9 cellular contexts compared by ENCODE assay signal in the genomic region with DNA sequence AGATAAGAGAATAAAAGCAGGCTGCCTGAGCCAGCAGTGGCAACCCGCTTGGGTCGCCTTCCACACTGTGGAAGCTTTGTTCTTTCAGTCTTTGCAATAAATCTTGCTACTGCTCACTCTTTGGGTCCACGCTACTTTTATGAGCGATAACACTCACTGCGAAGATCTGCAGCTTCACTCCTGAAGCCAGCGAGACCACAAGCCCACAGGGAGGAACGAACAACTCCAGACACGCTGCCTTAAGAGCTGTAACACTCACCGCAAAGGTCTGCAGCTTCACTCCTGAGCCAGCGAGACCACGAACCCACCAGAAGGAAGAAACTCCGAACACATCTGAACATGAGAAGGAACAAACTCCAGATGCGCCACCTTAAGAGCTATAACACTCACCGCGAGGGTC. TPM values are rescaled to one million over a fixed set of nuclear protein-coding genes. Genes with fewer than 3 reads are reported as not detected.
DNase-seq lines count a peak whose midpoint lies in the region; ATAC-seq lines count a peak whose summit lies in the region.
"Not testable (repeated sequence)": the region's sequence is repeated elsewhere in the genome, so short reads cannot be mapped to it uniquely, and the experiment has no call there.
"Had no signal": no experiment of that assay in that cellular context is flagged by ENCODE, and none has a peak within 500 bp of the region (broad histone marks: within the 10 kb centered on the region; RNA-seq: fewer than 3 reads in every experiment).

No MANE protein-coding gene starts in this region.

- not testable (repeated sequence) for H3K27me3 Mint-ChIP-seq in T-helper 2 cell treated with Interferon-gamma antibody and Interleukin-4, amounts not matched to agents 5 μg/mL and 100 μg/mL, for 36 hours (ENCODE audit: low read depth); immature natural killer cell (ENCODE audit: low read depth in 3 of 3); natural killer cell treated with Interleukin-12 subunit alpha and Interleukin-12 subunit beta and Interleukin-15 and Interleukin-18, amount 100 ng/mL, for 72 hours
- peaks cover 14% of the 10 kb centered on the region for H3K27me3 Mint-ChIP-seq in activated T-cell treated with anti-CD3 and anti-CD28 coated beads, Interleukin-2, amount 50 U/mL, for 24 hours
- H3K27me3 Mint-ChIP-seq in activated naive CD8-positive, alpha-beta T cell treated with anti-CD3 and anti-CD28 coated beads, Interleukin-2, amount 10 ng/mL, durations not matched to agents 7 days and 5 days: peaks cover 13% of the 10 kb centered on the region

- not testable (repeated sequence) for H3K4me1 Mint-ChIP-seq in T-helper 2 cell treated with Interferon-gamma antibody and Interleukin-4, amounts not matched to agents 5 μg/mL and 100 μg/mL, for 36 hours (ENCODE audit: low read depth); activated T-cell treated with anti-CD3 and anti-CD28 coated beads, Interleukin-2, amount 50 U/mL, for 24 hours (ENCODE audit: low read depth); activated naive CD8-positive, alpha-beta T cell treated with anti-CD3 and anti-CD28 coated beads, Interleukin-2, amount 10 ng/mL, durations not matched to agents 7 days and 5 days; immature natural killer cell; natural killer cell treated with Interleukin-12 subunit alpha and Interleukin-12 subunit beta and Interleukin-15 and Interleukin-18, amount 100 ng/mL, for 72 hours (ENCODE audit: low read depth in 2 of 2)

- peak overlapping the region; percentile 3 for H3K4me3 Mint-ChIP-seq in T-helper 2 cell treated with Interferon-gamma antibody and Interleukin-4, amounts not matched to agents 5 μg/mL and 100 μg/mL, for 36 hours
- peak overlapping the region; percentile 1 for H3K4me3 Mint-ChIP-seq in activated T-cell treated with anti-CD3 and anti-CD28 coated beads, Interleukin-2, amount 50 U/mL, for 24 hours
- H3K4me3 Mint-ChIP-seq in activated naive CD8-positive, alpha-beta T cell treated with anti-CD3 and anti-CD28 coated beads, Interleukin-2, amount 10 ng/mL, durations not matched to agents 7 days and 5 days: peak overlapping the region; percentile 55
- peak overlapping the region; percentile 24 to 77 (median 70) for H3K4me3 Mint-ChIP-seq in immature natural killer cell
- peak overlapping the region; percentile 67 for H3K4me3 Mint-ChIP-seq in natural killer cell treated with Interleukin-12 subunit alpha and Interleukin-12 subunit beta and Interleukin-15 and Interleukin-18, amount 100 ng/mL, for 72 hours

- not testable (repeated sequence) for H3K9me3 Mint-ChIP-seq in T-helper 2 cell treated with Interferon-gamma antibody and Interleukin-4, amounts not matched to agents 5 μg/mL and 100 μg/mL, for 36 hours; activated T-cell treated with anti-CD3 and anti-CD28 coated beads, Interleukin-2, amount 50 U/mL, for 24 hours; activated naive CD8-positive, alpha-beta T cell treated with anti-CD3 and anti-CD28 coated beads, Interleukin-2, amount 10 ng/mL, durations not matched to agents 7 days and 5 days; immature natural killer cell; natural killer cell treated with Interleukin-12 subunit alpha and Interleukin-12 subunit beta and Interleukin-15 and Interleukin-18, amount 100 ng/mL, for 72 hours

- not testable (repeated sequence) for H3K36me3 Mint-ChIP-seq in T-helper 2 cell treated with Interferon-gamma antibody and Interleukin-4, amounts not matched to agents 5 μg/mL and 100 μg/mL, for 36 hours (ENCODE audit: low read depth); activated T-cell treated with anti-CD3 and anti-CD28 coated beads, Interleukin-2, amount 50 U/mL, for 24 hours (ENCODE audit: low read depth); activated naive CD8-positive, alpha-beta T cell treated with anti-CD3 and anti-CD28 coated beads, Interleukin-2, amount 10 ng/mL, durations not matched to agents 7 days and 5 days; immature natural killer cell; natural killer cell treated with Interleukin-12 subunit alpha and Interleukin-12 subunit beta and Interleukin-15 and Interleukin-18, amount 100 ng/mL, for 72 hours

- not testable (repeated sequence) for ATAC-seq in activated naive CD8-positive, alpha-beta T cell treated with anti-CD3 and anti-CD28 coated beads, Interleukin-2, amount 10 ng/mL, durations not matched to agents 7 days and 5 days (ENCODE audit: low read depth); natural killer cell treated with Interleukin-12 subunit alpha and Interleukin-12 subunit beta and Interleukin-15 and Interleukin-18, amount 100 ng/mL, for 72 hours

- POLR2A ChIA-PET in activated naive CD8-positive, alpha-beta T cell treated with anti-CD3 and anti-CD28 coated beads, Interleukin-2, amount 10 ng/mL, durations not matched to agents 7 days and 5 days (lab: Charles Lee): not testable (repeated sequence)

- peak; percentile 18 for DNase-seq in MV-4-11 (lab: John Stamatoyannopoulos, UW)
- DNase-seq in T-helper 2 cell treated with Interferon-gamma antibody and Interleukin-4, amounts not matched to agents 5 μg/mL and 100 μg/mL, for 36 hours (ENCODE audit: low spot score); activated T-cell treated with anti-CD3 and anti-CD28 coated beads, Interleukin-2, amount 50 U/mL, for 24 hours; activated naive CD8-positive, alpha-beta T cell treated with anti-CD3 and anti-CD28 coated beads, Interleukin-2, amount 10 ng/mL, durations not matched to agents 7 days and 5 days; immature natural killer cell; natural killer cell treated with Interleukin-12 subunit alpha and Interleukin-12 subunit beta and Interleukin-15 and Interleukin-18, amount 100 ng/mL, for 72 hours (ENCODE audit: low spot score): not testable (repeated sequence)

- H3K27ac Mint-ChIP-seq in T-helper 2 cell treated with Interferon-gamma antibody and Interleukin-4, amounts not matched to agents 5 μg/mL and 100 μg/mL, for 36 hours; activated T-cell treated with anti-CD3 and anti-CD28 coated beads, Interleukin-2, amount 50 U/mL, for 24 hours; activated naive CD8-positive, alpha-beta T cell treated with anti-CD3 and anti-CD28 coated beads, Interleukin-2, amount 10 ng/mL, durations not matched to agents 7 days and 5 days; immature natural killer cell; natural killer cell treated with Interleukin-12 subunit alpha and Interleukin-12 subunit beta and Interleukin-15 and Interleukin-18, amount 100 ng/mL, for 72 hours: not testable (repeated sequence)

RNA-seq across cellular contexts. Expression of a gene that starts 7.5 kb away (rescaled TPM):
- not detected for total RNA-seq in activated naive CD8-positive, alpha-beta T cell treated with anti-CD3 and anti-CD28 coated beads, Interleukin-2, amount 10 ng/mL, durations not matched to agents 7 days and 5 days
- polyA plus RNA-seq in immature natural killer cell: 1 to 10 TPM in 2 of 3 donors, not detected in 1; 1.2 to 4.7 TPM
- total RNA-seq in natural killer cell treated with Interleukin-12 subunit alpha and Interleukin-12 subunit beta and Interleukin-15 and Interleukin-18, amount 100 ng/mL, for 72 hours: not detected
- total RNA-seq: A673; CD4-positive, CD25-positive, alpha-beta regulatory T cell; CD8-positive, alpha-beta T cell had no signal
- polyA plus RNA-seq: CD4-positive, CD25-positive, alpha-beta regulatory T cell had no signal

Comparison
In these comparisons a context has a peak if more than half of its experiments do, and no peak if none do; other contexts are left out.
1. H3K4me3 Mint-ChIP-seq: peak in every context shown above with its lines; median percentile 70 in immature natural killer cell; 67 in natural killer cell treated with Interleukin-12 subunit alpha and Interleukin-12 subunit beta and Interleukin-15 and Interleukin-18, amount 100 ng/mL, for 72 hours; 55 in activated naive CD8-positive, alpha-beta T cell treated with anti-CD3 and anti-CD28 coated beads, Interleukin-2, amount 10 ng/mL, durations not matched to agents 7 days and 5 days; 3 in T-helper 2 cell treated with Interferon-gamma antibody and Interleukin-4, amounts not matched to agents 5 μg/mL and 100 μg/mL, for 36 hours; 1 in activated T-cell treated with anti-CD3 and anti-CD28 coated beads, Interleukin-2, amount 50 U/mL, for 24 hours.